In the genomic region with DNA sequence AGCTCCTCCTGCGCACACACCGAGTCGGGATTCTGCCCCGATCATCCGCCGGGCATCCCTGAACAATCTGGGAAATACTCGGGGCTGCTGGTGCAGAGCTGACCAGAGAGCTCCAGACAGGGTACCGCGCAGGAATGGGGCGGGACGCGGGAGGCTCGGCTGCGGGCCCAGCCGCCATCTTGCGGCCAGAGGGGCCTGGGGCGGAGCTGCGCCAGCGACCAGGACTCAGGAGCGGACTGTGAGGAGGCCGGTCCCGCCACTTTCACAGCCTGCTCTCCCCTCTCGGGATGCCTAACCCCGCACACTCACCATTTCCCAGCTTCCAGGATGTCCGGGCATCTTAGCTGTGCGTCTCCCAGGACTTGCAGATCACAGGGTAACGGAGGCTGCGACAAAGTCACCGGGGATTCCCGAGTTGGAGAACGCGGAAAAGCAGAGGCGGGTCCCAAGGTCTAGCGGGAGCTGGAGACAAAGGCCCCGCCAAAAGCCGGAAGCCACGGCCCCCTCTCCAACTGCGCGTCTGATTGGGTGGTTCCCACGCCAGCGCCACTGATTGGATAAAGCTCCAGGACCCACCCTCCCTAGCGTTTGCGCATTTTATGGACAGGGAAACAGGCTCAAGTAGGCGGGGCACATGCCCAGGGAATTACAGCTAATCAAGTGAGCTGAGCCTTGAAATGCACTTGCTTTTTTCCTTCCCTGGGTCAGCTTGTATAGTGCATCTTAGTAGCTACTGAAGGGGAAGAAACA, we compare ENCODE assay signal across 8 cellular contexts. TPM values are rescaled to one million over a fixed set of nuclear protein-coding genes. Genes with fewer than 3 reads are reported as not detected.
DNase-seq lines count a peak whose midpoint lies in the region; ATAC-seq and TF ChIP-seq lines count a peak whose summit lies in the region.

No MANE protein-coding gene starts in this region.

- no peak for TF ChIP-seq CTCF in esophagus squamous epithelium (IDR thresholded peaks at IDR 0.05)

- H3K9me3 ChIP-seq in BLaER1 = peaks cover 45% of the 10 kb centered on the region
- peaks cover 0 to 5% (median 0%) of the 10 kb centered on the region in 3 donors for H3K9me3 ChIP-seq in esophagus squamous epithelium
- no peaks in the 10 kb centered on the region for H3K9me3 ChIP-seq in muscle layer of colon (ENCODE audit: low read length)

- H3K4me3 ChIP-seq in BLaER1 (peak overlapping the region; percentile 92), esophagus squamous epithelium (peak overlapping the region; percentile 64 to 84 (median 76)), muscle layer of colon (ENCODE audit: low read depth in 1 of 2, low read length in 2 of 2) (peak overlapping the region; percentile 68 to 91)

- peak overlapping the region; percentile 85 for H3K4me2 ChIP-seq in BLaER1

- H3K36me3 ChIP-seq in BLaER1 (peaks cover 40% of the 10 kb centered on the region), esophagus squamous epithelium (peaks cover 0 to 23% (median 0%) of the 10 kb centered on the region in 3 donors), muscle layer of colon (ENCODE audit: insufficient read depth, low read length) (peaks cover 6% of the 10 kb centered on the region)

- 0 to 1% methylated on average over 15 to 19 of the region's 44 CpGs for WGBS in esophagus squamous epithelium, 2 donors

- peak overlapping the region; percentile 95 for H3K9ac ChIP-seq in BLaER1
- H3K9ac ChIP-seq in muscle layer of colon (ENCODE audit: low read length) = no peak overlapping the region

- ATAC-seq in GM19324 (IDR thresholded peaks at IDR 0.05; ENCODE audit: low FRiP score, unreplicated experiment) (peak; percentile 89), HG03520 (IDR thresholded peaks at IDR 0.05; ENCODE audit: unreplicated experiment) (peak; percentile 88)

- H3K4me1 ChIP-seq in BLaER1 (peaks cover 21% of the 10 kb centered on the region), esophagus squamous epithelium (peaks cover 4 to 22% (median 9%) of the 10 kb centered on the region in 3 donors), muscle layer of colon (ENCODE audit: insufficient read depth, low read length) (peaks cover 5% of the 10 kb centered on the region)

- H4K20me1 ChIP-seq in BLaER1 = peaks cover 14% of the 10 kb centered on the region

- H3K27ac ChIP-seq in BLaER1 (peak overlapping the region; percentile 95), esophagus squamous epithelium (peak overlapping the region; percentile 69 to 91 (median 88)), muscle layer of colon (ENCODE audit: low read depth, low read length) (peak overlapping the region; percentile 44)

- DNase-seq in OCI-M1 (lab: John Stamatoyannopoulos, UW) (peak; percentile 99), activated T-helper 1 cell treated with Interleukin-2 at 50 U/mL for 16 hours (ENCODE audit: low read depth) (peak; percentile 79), esophagus squamous epithelium (lab: John Stamatoyannopoulos, UW) (peak; percentile 52)
- peak; percentile 92 for DNase-seq in stimulated activated CD8-positive, alpha-beta memory T cell treated with anti-CD3 and anti-CD28 coated beads, Interleukin-4, amount 100 ng/mL, for 48 hours

- intact Hi-C loops in esophagus squamous epithelium (cut with DNase I) = no loop called here

- no peaks in the 10 kb centered on the region for H3K27me3 ChIP-seq in BLaER1
- no peaks in the 10 kb centered on the region for H3K27me3 ChIP-seq in esophagus squamous epithelium
- H3K27me3 ChIP-seq in muscle layer of colon (ENCODE audit: control insufficient read depth in 1 of 2, insufficient read depth in 2 of 2, low read length in 2 of 2) = no peaks in the 10 kb centered on the region

- TF ChIP-seq POLR2A in esophagus squamous epithelium (IDR thresholded peaks at IDR 0.05) = peak in 2 of 4 donors; percentile 13 to 34

RNA-seq across cellular contexts. Expression of gene ZNF43, which starts 15.8 kb away (rescaled TPM):
- 1 to 10 TPM; 2.7 to 9.9 (median 4.0) TPM for total RNA-seq in esophagus squamous epithelium

Comparison
In these comparisons a context has a peak if more than half of its experiments do, and no peak if none do; other contexts are left out.
1. Peak in every context shown above with its lines: DNase-seq, ATAC-seq, H3K4me3 ChIP-seq and H3K27ac ChIP-seq.
2. H3K27ac ChIP-seq: peak in every context shown above with its lines; median percentile 95 in BLaER1; 88 in esophagus squamous epithelium; 44 in muscle layer of colon.